Comparison of ENCODE assay signal across 9 cellular contexts in genomic region chrX:131053076-131053475, GRCh38. TPM values are rescaled to one million over a fixed set of nuclear protein-coding genes. Genes with fewer than 3 reads are reported as not detected.
"Had no signal": no experiment of that assay in that cellular context is flagged by ENCODE, and none has a peak within 500 bp of the region (broad histone marks: within the 10 kb centered on the region; RNA-seq: fewer than 3 reads in every experiment).

No MANE protein-coding gene starts in this region.

- H3K4me3 ChIP-seq: GM12878 had no signal

- DNase-seq: GDM1, GF-D8 had no signal

- ATAC-seq: GM12878 had no signal

- FAIRE-seq: G401.6, GM12878, GM12891, GM12892, GM18507, GM19239 had no signal

RNA-seq across cellular contexts. Expression of gene ARHGAP36, which starts 5.1 kb away (rescaled TPM):
- total RNA-seq: G401, GM12878 had no signal
- polyA plus RNA-seq: GM12878 had no signal
